ENCODE assay signal across 8 cellular contexts in the genomic region with DNA sequence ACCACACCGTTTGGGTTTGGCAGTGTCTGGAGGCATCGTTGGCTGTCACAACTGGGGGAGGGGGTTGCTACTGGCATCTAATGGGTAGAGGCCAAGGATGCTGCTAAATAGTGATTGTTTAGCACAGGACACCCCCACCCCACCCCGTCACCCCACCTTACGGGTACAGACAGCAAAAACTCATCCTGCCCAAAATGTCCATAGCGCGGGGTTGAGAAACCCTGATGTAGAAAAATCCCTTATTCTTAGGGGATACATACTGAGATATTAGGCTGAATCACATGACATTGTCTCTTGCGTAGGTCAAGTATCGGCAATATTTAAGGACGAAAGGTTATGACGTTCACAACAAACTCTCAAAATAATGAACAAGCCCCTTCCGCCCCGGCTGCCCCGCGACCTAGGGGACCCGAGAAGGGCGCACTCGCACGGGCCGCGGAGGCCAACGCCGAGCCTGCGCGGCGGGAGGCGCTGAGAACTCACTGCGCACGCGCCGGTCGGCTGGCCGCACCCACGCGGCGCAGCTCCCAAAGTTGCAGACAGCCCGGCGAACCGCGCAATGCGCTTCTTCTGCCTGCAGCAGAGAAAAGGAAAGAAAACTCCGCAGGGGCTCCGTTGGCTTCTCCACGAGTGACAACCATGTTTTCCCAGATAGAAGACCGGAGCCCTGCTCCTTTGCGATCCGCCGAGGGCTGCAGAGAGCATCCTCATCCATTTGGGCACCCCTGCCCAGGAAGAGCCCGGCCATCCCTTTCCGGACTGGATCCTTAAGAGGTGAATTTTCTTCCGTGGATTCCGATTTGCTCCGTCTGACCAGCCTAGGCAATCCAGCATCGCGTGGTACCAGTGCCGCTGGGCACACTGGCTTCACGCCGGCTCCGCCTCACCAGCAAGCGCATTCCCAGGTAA.
DNase-seq lines count a peak whose midpoint lies in the region; ATAC-seq, FAIRE-seq and TF ChIP-seq lines count a peak whose summit lies in the region.

No MANE protein-coding gene starts in this region.

- H3K27ac Mint-ChIP-seq in WTC11, result no peak overlapping the region

- H3K79me2 ChIP-seq in keratinocyte (ENCODE audit: control insufficient read depth, insufficient read depth, low read length), result peaks cover 39% of the 10 kb centered on the region

- H3K4me1 Mint-ChIP-seq in WTC11, result peaks cover 10% of the 10 kb centered on the region

- no peak for TF ChIP-seq CTCF in WTC11 (IDR thresholded peaks at IDR 0.05)
- TF ChIP-seq CTCF in cardiac fibroblast (IDR thresholded peaks at IDR 0.05; ENCODE audit: low read depth, low read length), result no peak
- TF ChIP-seq CTCF in keratinocyte (optimal IDR thresholded peaks at IDR 0.05 in 1 of 3, IDR thresholded peaks at IDR 0.05 in 1 of 3, conservative IDR thresholded peaks at IDR 0.05 in 1 of 3; ENCODE audit: extremely low read depth in 1 of 3, insufficient read depth in 2 of 3, low read length in 3 of 3), result no peak

- POLR2A ChIA-PET in WTC11 (lab: Charles Lee), result no interaction called here

- H3K27ac ChIP-seq in keratinocyte (ENCODE audit: control insufficient read depth, insufficient read depth, low read length), result peak overlapping the region; percentile 71

- no peaks in the 10 kb centered on the region for H3K9me1 ChIP-seq in keratinocyte (ENCODE audit: control insufficient read depth, extremely low read depth, insufficient read depth, low read length)

- H3K36me3 ChIP-seq in keratinocyte (ENCODE audit: control insufficient read depth in 2 of 2, extremely low read depth in 1 of 2, insufficient read depth in 2 of 2, low read length in 2 of 2), result no peaks in the 10 kb centered on the region

- H3K27me3 Mint-ChIP-seq in WTC11 (ENCODE audit: low read depth), result peaks cover 16% of the 10 kb centered on the region

- peak overlapping the region; percentile 68 to 90 for H3K4me3 ChIP-seq in cardiac fibroblast (replicated peaks in 1 of 2; ENCODE audit: low read depth in 2 of 2, low read length in 2 of 2)
- H3K4me3 ChIP-seq in keratinocyte (ENCODE audit: control insufficient read depth in 2 of 3, extremely low read depth in 1 of 3, insufficient read depth in 2 of 3, low read depth in 1 of 3, low read length in 3 of 3), result peak overlapping the region; percentile 80 to 96 (median 88)

- no peaks in the 10 kb centered on the region for H3K9me3 ChIP-seq in keratinocyte (ENCODE audit: control insufficient read depth, low read depth, low read length)

- no peaks in the 10 kb centered on the region for H3K36me3 Mint-ChIP-seq in WTC11

- no peaks in the 10 kb centered on the region for H3K9me3 Mint-ChIP-seq in WTC11

- CTCF ChIA-PET in WTC11 (lab: Charles Lee), result interaction anchor here (0.6 to 3.0 kb wide), 4 partner anchors 173 to 424 kb away, joined by 3 to 15 read pairs (median 4); no protein-coding TSS in a partner anchor

- ATAC-seq in HG02870 (IDR thresholded peaks at IDR 0.05; ENCODE audit: unreplicated experiment), result peak; percentile 91
- ATAC-seq in WTC11, result peak; percentile 85

- H3K27me3 ChIP-seq in keratinocyte (ENCODE audit: control insufficient read depth, extremely low read depth, insufficient read depth, low read length), result no peaks in the 10 kb centered on the region

- H3K4me3 Mint-ChIP-seq in WTC11, result peak overlapping the region; percentile 91

- no peaks in the 10 kb centered on the region for H4K20me1 ChIP-seq in keratinocyte (ENCODE audit: control insufficient read depth, extremely low read depth, insufficient read depth, low read length)

- H3K4me1 ChIP-seq in keratinocyte (ENCODE audit: control insufficient read depth, extremely low read depth, insufficient read depth, low read length), result peaks cover 23% of the 10 kb centered on the region

- H3K4me2 ChIP-seq in keratinocyte (ENCODE audit: control insufficient read depth, extremely low read depth, insufficient read depth, low read depth, low read length), result peak overlapping the region; percentile 79

- dilution Hi-C loops in keratinocyte (cut with MboI; ENCODE audit: extremely low pct_ligation_motif_present, low sequenced_read_pairs), result no loop called here

- FAIRE-seq in keratinocyte (lab: Jason Lieb, UNC), result peak; percentile 52

- peak overlapping the region; percentile 73 for H3K9ac ChIP-seq in keratinocyte (ENCODE audit: control insufficient read depth, extremely low read depth, insufficient read depth, low read length)

- peak overlapping the region; percentile 95 for H2AFZ ChIP-seq in keratinocyte (ENCODE audit: control insufficient read depth, low read length)

- peak; percentile 22 for DNase-seq in NCI-H2029 (lab: John Stamatoyannopoulos, UW)
- DNase-seq in NCI-H2029 treated with DMSO at 0.1 percent for 48 hours (lab: John Stamatoyannopoulos, UW), result no peak
- peak; percentile 18 for DNase-seq in NCI-H2107 (lab: John Stamatoyannopoulos, UW)
- peak; percentile 61 for DNase-seq in WTC11 (ENCODE audit: low spot score)
- peak; percentile 81 to 86 for DNase-seq in cardiac fibroblast (ENCODE audit: low read depth in 2 of 2)
- DNase-seq in keratinocyte (ENCODE audit: low read depth, low spot score), result no peak
- DNase-seq in stimulated activated CD4-positive, alpha-beta T cell treated with anti-CD3 and anti-CD28 coated beads, Interleukin-12 subunit alpha, Interleukin-12 subunit beta, amount 100 ng/mL, for 48 hours (ENCODE audit: low read depth in 2 of 3, low spot score in 1 of 3), result peak; percentile 42 to 72 (median 49)

TF ChIP-seq in WTC11, 78 proteins besides CTCF, POLR2A, EP300 and RAD21 (continues in another document):
- TF ChIP-seq, protein P1, sequence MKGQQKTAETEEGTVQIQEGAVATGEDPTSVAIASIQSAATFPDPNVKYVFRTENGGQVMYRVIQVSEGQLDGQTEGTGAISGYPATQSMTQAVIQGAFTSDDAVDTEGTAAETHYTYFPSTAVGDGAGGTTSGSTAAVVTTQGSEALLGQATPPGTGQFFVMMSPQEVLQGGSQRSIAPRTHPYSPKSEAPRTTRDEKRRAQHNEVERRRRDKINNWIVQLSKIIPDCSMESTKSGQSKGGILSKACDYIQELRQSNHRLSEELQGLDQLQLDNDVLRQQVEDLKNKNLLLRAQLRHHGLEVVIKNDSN (CRISPR knock-in tag; IDR thresholded peaks at IDR 0.05), result 0 out of 2 replicates have a peak, but pooled peaks have one; percentile 15
- TF ChIP-seq, protein P2, sequence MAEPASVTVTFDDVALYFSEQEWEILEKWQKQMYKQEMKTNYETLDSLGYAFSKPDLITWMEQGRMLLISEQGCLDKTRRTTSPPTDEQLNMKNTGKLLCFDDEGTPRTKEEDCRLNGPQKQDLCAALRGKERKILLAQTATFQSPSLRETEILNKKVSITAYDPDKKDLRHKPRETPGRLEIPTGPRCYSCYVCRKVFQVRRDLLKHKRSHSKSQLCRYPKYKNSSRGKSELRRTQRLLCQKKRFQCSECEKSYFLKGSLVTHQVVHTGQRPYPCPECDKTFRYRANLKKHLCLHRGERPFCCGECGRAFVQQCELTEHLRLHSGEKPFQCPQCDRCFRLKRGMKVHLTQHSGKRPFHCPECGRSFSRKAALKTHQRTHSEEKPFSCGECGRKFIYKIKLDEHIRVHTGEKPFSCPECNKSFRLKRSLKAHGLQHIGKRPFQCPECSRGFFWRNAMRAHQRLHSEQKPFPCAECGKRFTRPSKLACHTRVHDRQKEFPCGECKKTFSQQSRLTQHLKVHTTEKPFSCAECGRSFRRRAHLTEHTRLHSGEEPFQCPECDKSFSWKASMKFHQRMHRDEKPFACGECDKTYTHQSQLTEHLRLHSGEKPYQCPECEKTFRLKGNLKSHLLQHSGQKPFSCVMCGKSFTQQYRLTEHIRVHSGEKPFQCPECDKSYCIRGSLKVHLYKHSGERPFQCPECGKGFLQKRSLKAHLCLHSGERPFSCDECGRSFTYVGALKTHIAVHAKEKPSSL (CRISPR knock-in tag; conservative IDR thresholded peaks at IDR 0.05), result no peak
- TF ChIP-seq, protein P3, sequence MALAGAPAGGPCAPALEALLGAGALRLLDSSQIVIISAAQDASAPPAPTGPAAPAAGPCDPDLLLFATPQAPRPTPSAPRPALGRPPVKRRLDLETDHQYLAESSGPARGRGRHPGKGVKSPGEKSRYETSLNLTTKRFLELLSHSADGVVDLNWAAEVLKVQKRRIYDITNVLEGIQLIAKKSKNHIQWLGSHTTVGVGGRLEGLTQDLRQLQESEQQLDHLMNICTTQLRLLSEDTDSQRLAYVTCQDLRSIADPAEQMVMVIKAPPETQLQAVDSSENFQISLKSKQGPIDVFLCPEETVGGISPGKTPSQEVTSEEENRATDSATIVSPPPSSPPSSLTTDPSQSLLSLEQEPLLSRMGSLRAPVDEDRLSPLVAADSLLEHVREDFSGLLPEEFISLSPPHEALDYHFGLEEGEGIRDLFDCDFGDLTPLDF (CRISPR knock-in tag; IDR thresholded peaks at IDR 0.05), result no peak
- no peak for TF ChIP-seq CREM (CRISPR knock-in tag; IDR thresholded peaks at IDR 0.05)
- TF ChIP-seq ZNF416 (CRISPR knock-in tag; IDR thresholded peaks at IDR 0.05), result no peak
- TF ChIP-seq, protein P4, sequence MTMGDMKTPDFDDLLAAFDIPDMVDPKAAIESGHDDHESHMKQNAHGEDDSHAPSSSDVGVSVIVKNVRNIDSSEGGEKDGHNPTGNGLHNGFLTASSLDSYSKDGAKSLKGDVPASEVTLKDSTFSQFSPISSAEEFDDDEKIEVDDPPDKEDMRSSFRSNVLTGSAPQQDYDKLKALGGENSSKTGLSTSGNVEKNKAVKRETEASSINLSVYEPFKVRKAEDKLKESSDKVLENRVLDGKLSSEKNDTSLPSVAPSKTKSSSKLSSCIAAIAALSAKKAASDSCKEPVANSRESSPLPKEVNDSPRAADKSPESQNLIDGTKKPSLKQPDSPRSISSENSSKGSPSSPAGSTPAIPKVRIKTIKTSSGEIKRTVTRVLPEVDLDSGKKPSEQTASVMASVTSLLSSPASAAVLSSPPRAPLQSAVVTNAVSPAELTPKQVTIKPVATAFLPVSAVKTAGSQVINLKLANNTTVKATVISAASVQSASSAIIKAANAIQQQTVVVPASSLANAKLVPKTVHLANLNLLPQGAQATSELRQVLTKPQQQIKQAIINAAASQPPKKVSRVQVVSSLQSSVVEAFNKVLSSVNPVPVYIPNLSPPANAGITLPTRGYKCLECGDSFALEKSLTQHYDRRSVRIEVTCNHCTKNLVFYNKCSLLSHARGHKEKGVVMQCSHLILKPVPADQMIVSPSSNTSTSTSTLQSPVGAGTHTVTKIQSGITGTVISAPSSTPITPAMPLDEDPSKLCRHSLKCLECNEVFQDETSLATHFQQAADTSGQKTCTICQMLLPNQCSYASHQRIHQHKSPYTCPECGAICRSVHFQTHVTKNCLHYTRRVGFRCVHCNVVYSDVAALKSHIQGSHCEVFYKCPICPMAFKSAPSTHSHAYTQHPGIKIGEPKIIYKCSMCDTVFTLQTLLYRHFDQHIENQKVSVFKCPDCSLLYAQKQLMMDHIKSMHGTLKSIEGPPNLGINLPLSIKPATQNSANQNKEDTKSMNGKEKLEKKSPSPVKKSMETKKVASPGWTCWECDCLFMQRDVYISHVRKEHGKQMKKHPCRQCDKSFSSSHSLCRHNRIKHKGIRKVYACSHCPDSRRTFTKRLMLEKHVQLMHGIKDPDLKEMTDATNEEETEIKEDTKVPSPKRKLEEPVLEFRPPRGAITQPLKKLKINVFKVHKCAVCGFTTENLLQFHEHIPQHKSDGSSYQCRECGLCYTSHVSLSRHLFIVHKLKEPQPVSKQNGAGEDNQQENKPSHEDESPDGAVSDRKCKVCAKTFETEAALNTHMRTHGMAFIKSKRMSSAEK (CRISPR knock-in tag; IDR thresholded peaks at IDR 0.05; ENCODE audit: borderline replicate concordance), result no peak
- no peak for TF ChIP-seq ZNF138 (CRISPR knock-in tag; conservative IDR thresholded peaks at IDR 0.05)

Comparison
In these comparisons a context has a peak if more than half of its experiments do, and no peak if none do; other contexts are left out.
1. DNase-seq: peak in NCI-H2029 (single experiment), NCI-H2107 (single experiment), WTC11 (single experiment), cardiac fibroblast (2 of 2) and stimulated activated CD4-positive, alpha-beta T cell treated with anti-CD3 and anti-CD28 coated beads, Interleukin-12 subunit alpha, Interleukin-12 subunit beta, amount 100 ng/mL, for 48 hours (3 of 3); none in NCI-H2029 treated with DMSO at 0.1 percent for 48 hours (single experiment) and keratinocyte (single experiment).